Comparison of ENCODE assay signal across 8 cellular contexts in the genomic region with DNA sequence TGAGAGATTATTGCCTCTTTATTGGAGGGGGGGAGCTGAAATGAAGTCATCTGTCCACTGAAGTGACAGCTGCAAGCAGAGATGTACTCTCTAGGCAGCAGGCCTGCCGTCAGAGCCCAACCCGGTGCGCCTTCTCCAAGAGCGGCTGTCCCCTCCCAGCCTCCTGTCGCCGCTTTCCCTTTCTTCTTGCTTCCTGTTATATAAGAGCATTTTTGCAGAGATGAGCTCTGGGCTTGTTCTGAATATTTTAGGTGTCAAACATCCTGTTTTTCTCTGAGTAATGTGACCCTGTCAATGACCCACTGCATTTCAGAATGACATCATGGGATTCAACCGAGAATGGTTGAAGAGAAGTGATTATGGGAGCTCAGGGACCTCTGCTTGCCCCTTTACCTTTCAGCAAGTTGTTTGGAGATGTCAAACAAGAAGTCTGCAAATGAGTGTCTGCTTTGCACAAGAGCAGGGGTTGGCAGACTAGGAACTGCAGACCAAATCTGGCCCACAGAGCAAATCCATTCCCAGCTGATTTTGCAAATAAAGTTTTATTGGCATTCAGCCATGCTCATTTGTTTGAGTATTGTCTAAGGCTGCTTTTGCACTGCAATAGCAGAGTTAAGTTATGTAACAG.
A peak's percentile ranks its signal among the peaks of the same experiment; 100 is the strongest.
DNase-seq lines count a peak whose midpoint lies in the region; ATAC-seq and TF ChIP-seq lines count a peak whose summit lies in the region.

No MANE protein-coding gene starts in this region.

- no peak for TF ChIP-seq CTCF in fibroblast of mammary gland (conservative IDR thresholded peaks at IDR 0.05; ENCODE audit: control insufficient read depth, insufficient read depth, low read depth, low read length)

- peak; percentile 80 for ATAC-seq in sciatic nerve
- no peak for ATAC-seq in HG03342 (IDR thresholded peaks at IDR 0.05; ENCODE audit: unreplicated experiment)
- no peak for ATAC-seq in HG03469 (IDR thresholded peaks at IDR 0.05; ENCODE audit: unreplicated experiment)

- peak; percentile 36 for DNase-seq in HS-27A (ENCODE audit: low read depth)
- peak in 4 of 5 donors; percentile 5 to 36 (median 19) for DNase-seq in T-helper 1 cell
- peak; percentile 73 for DNase-seq in fibroblast of mammary gland (ENCODE audit: low read depth)
- DNase-seq in sciatic nerve (ENCODE audit: low spot score) = peak; percentile 62
- no peak for DNase-seq in LoVo (ENCODE audit: low spot score)
- DNase-seq in middle frontal gyrus (ENCODE audit: extremely low spot score, low spot score) = no peak

- no peak overlapping the region for H3K4me3 ChIP-seq in fibroblast of mammary gland (ENCODE audit: control insufficient read depth, low read depth, low read length)

- intact Hi-C loops in sciatic nerve (cut with DNase I) = no loop called here

Comparison
In these comparisons a context has a peak if more than half of its experiments do, and no peak if none do; other contexts are left out.
1. DNase-seq: peak in HS-27A (single experiment), T-helper 1 cell (4 of 5), fibroblast of mammary gland (single experiment) and sciatic nerve (single experiment); none in LoVo (single experiment) and middle frontal gyrus (single experiment).